22 cellular contexts compared by ENCODE assay signal in genomic region chr4:1841886-1842210, GRCh38. TPM values are rescaled to one million over a fixed set of nuclear protein-coding genes. Genes with fewer than 3 reads are reported as not detected.
DNase-seq lines count a peak whose midpoint lies in the region; ATAC-seq and TF ChIP-seq lines count a peak whose summit lies in the region.
"Had no signal": no experiment of that assay in that cellular context is flagged by ENCODE, and none has a peak within 500 bp of the region (broad histone marks: within the 10 kb centered on the region; RNA-seq: fewer than 3 reads in every experiment).

No MANE protein-coding gene starts in this region.

- CTCF ChIA-PET in activated CD4-positive, alpha-beta T cell treated with anti-CD3 and anti-CD28 coated beads, Interleukin-2, amount 10 ng/mL, durations not matched to agents 7 days and 5 days (lab: Charles Lee), result no interaction called here

- TF ChIP-seq CTCF in HFFc6 (IDR thresholded peaks at IDR 0.05) (no peak), endodermal cell (conservative IDR thresholded peaks at IDR 0.05) (no peak)

- 91 to 100% methylated on average over 5 to 9 of the region's 9 CpGs for WGBS in endodermal cell (ENCODE audit: insufficient coverage in 1 of 2, insufficient read length in 1 of 2), 2 experiments

- POLR2A ChIA-PET in activated CD4-positive, alpha-beta T cell treated with anti-CD3 and anti-CD28 coated beads, Interleukin-2, amount 10 ng/mL, durations not matched to agents 7 days and 5 days (lab: Charles Lee), result no interaction called here

- H3K36me3 ChIP-seq in endodermal cell (ENCODE audit: control insufficient read depth, insufficient read depth, low read length), result peaks cover 49% of the 10 kb centered on the region

- no peak overlapping the region for H3K9ac ChIP-seq in endodermal cell (ENCODE audit: extremely low read depth, low read length, poor library complexity, severe bottlenecking)

- H3K4me1 Mint-ChIP-seq in activated CD4-positive, alpha-beta T cell treated with anti-CD3 and anti-CD28 coated beads, Interleukin-2, amount 10 ng/mL, durations not matched to agents 7 days and 5 days, result peaks cover 22% of the 10 kb centered on the region
- H3K4me1 Mint-ChIP-seq in HFFc6 (ENCODE audit: low read depth), result peaks cover 30% of the 10 kb centered on the region
- H3K4me1 Mint-ChIP-seq in endodermal cell, result no peaks in the 10 kb centered on the region
- H3K4me1 Mint-ChIP-seq in stimulated activated effector memory CD8-positive, alpha-beta T cell treated with anti-CD3 and anti-CD28 coated beads, Interleukin-12 subunit alpha, Interleukin-12 subunit beta, amount 100 ng/mL, for 72 hours, result peaks cover 30% of the 10 kb centered on the region

- H3K27me3 ChIP-seq in endodermal cell (ENCODE audit: control insufficient read depth, insufficient read depth, low read length, poor library complexity, severe bottlenecking), result no peaks in the 10 kb centered on the region
- H3K27me3 ChIP-seq: Peyer's patch, SJCRH30 had no signal

- H3K9me3 ChIP-seq in endodermal cell (ENCODE audit: control insufficient read depth, low read length), result no peaks in the 10 kb centered on the region
- H3K9me3 ChIP-seq: Peyer's patch, SJCRH30 had no signal

- DNase-seq in activated CD4-positive, alpha-beta T cell treated with anti-CD3 and anti-CD28 coated beads, Interleukin-2, amount 10 ng/mL, durations not matched to agents 7 days and 5 days, result no peak
- no peak for DNase-seq in activated CD4-positive, alpha-beta T cell treated with anti-CD3 and anti-CD28 coated beads, Interleukin-2, amount 50 U/mL, for 4 hours
- DNase-seq in HFFc6 (no peak), endodermal cell (no peak), NCI-H1694 (lab: John Stamatoyannopoulos, UW) (no peak), UCSD-AML1 (lab: John Stamatoyannopoulos, UW; ENCODE audit: unreplicated experiment) (no peak), T-helper 1 cell (no peak)
- DNase-seq in stimulated activated effector memory CD8-positive, alpha-beta T cell treated with anti-CD3 and anti-CD28 coated beads, Interleukin-12 subunit alpha, Interleukin-12 subunit beta, amount 100 ng/mL, for 72 hours (ENCODE audit: low spot score in 2 of 2), result no peak
- DNase-seq: CD8-positive, alpha-beta memory T cell; MM.1S; NCI-H1048; NCI-H1417 treated with DMSO at 0.1 percent for 48 hours; NCI-H1930; NCI-H226; NCI-H510A treated with DMSO at 0.1 percent for 48 hours; NCI-H748 treated with DMSO at 0.1 percent for 48 hours; NK-92 treated with Interleukin-12 subunit alpha and Interleukin-12 subunit beta, amount 100 ng/mL, for 24 hours; Peyer's patch; SJCRH30 had no signal

- peak overlapping the region; percentile 11 for H3K27ac Mint-ChIP-seq in activated CD4-positive, alpha-beta T cell treated with anti-CD3 and anti-CD28 coated beads, Interleukin-2, amount 10 ng/mL, durations not matched to agents 7 days and 5 days
- peak overlapping the region; percentile 76; the same call in 1 of the 2 replicates for H3K27ac Mint-ChIP-seq in HFFc6
- peak overlapping the region; percentile 28 for H3K27ac Mint-ChIP-seq in endodermal cell
- H3K27ac Mint-ChIP-seq in stimulated activated effector memory CD8-positive, alpha-beta T cell treated with anti-CD3 and anti-CD28 coated beads, Interleukin-12 subunit alpha, Interleukin-12 subunit beta, amount 100 ng/mL, for 72 hours, result peak overlapping the region; percentile 48

- H3K36me3 Mint-ChIP-seq in activated CD4-positive, alpha-beta T cell treated with anti-CD3 and anti-CD28 coated beads, Interleukin-2, amount 10 ng/mL, durations not matched to agents 7 days and 5 days (ENCODE audit: low read depth), result peaks cover 36% of the 10 kb centered on the region
- H3K36me3 Mint-ChIP-seq in HFFc6 (ENCODE audit: low read depth) (peaks cover 16% of the 10 kb centered on the region), endodermal cell (ENCODE audit: low read depth) (peaks cover 57% of the 10 kb centered on the region)
- H3K36me3 Mint-ChIP-seq in stimulated activated effector memory CD8-positive, alpha-beta T cell treated with anti-CD3 and anti-CD28 coated beads, Interleukin-12 subunit alpha, Interleukin-12 subunit beta, amount 100 ng/mL, for 72 hours, result peaks cover 86% of the 10 kb centered on the region

- H3K4me1 ChIP-seq in endodermal cell (ENCODE audit: control insufficient read depth, insufficient read depth, low read length), result no peaks in the 10 kb centered on the region
- H3K4me1 ChIP-seq: Peyer's patch, SJCRH30 had no signal

- no peak overlapping the region for H3K4me3 Mint-ChIP-seq in activated CD4-positive, alpha-beta T cell treated with anti-CD3 and anti-CD28 coated beads, Interleukin-2, amount 10 ng/mL, durations not matched to agents 7 days and 5 days
- H3K4me3 Mint-ChIP-seq in HFFc6 (no peak overlapping the region), endodermal cell (no peak overlapping the region)
- H3K4me3 Mint-ChIP-seq in stimulated activated effector memory CD8-positive, alpha-beta T cell treated with anti-CD3 and anti-CD28 coated beads, Interleukin-12 subunit alpha, Interleukin-12 subunit beta, amount 100 ng/mL, for 72 hours, result no peak overlapping the region

- no peak overlapping the region for H3K27ac ChIP-seq in endodermal cell (ENCODE audit: low read depth, low read length)
- H3K27ac ChIP-seq: 22Rv1, C4-2B, Peyer's patch, SJCRH30 had no signal

- no peaks in the 10 kb centered on the region for H3K27me3 Mint-ChIP-seq in activated CD4-positive, alpha-beta T cell treated with anti-CD3 and anti-CD28 coated beads, Interleukin-2, amount 10 ng/mL, durations not matched to agents 7 days and 5 days
- H3K27me3 Mint-ChIP-seq in HFFc6 (ENCODE audit: insufficient read depth) (no peaks in the 10 kb centered on the region; the same call in 1 of the 2 replicates), endodermal cell (ENCODE audit: insufficient read depth) (no peaks in the 10 kb centered on the region)
- H3K27me3 Mint-ChIP-seq: CD8-positive, alpha-beta memory T cell had no signal

- H3K4me3 ChIP-seq in endodermal cell (ENCODE audit: low read length), result no peak overlapping the region
- H3K4me3 ChIP-seq: K562, Peyer's patch, SJCRH30 had no signal

- no peaks in the 10 kb centered on the region for H3K9me3 Mint-ChIP-seq in activated CD4-positive, alpha-beta T cell treated with anti-CD3 and anti-CD28 coated beads, Interleukin-2, amount 10 ng/mL, durations not matched to agents 7 days and 5 days
- H3K9me3 Mint-ChIP-seq in HFFc6 (no peaks in the 10 kb centered on the region), endodermal cell (no peaks in the 10 kb centered on the region)
- no peaks in the 10 kb centered on the region for H3K9me3 Mint-ChIP-seq in stimulated activated effector memory CD8-positive, alpha-beta T cell treated with anti-CD3 and anti-CD28 coated beads, Interleukin-12 subunit alpha, Interleukin-12 subunit beta, amount 100 ng/mL, for 72 hours
- H3K9me3 Mint-ChIP-seq: CD8-positive, alpha-beta memory T cell had no signal

- ATAC-seq in stimulated activated effector memory CD8-positive, alpha-beta T cell treated with anti-CD3 and anti-CD28 coated beads, Interleukin-12 subunit alpha, Interleukin-12 subunit beta, amount 100 ng/mL, for 72 hours, result no peak

RNA-seq across cellular contexts. Expression of gene LETM1, which starts 14.1 kb away (rescaled TPM):
- total RNA-seq in activated CD4-positive, alpha-beta T cell treated with anti-CD3 and anti-CD28 coated beads, Interleukin-2, amount 10 ng/mL, durations not matched to agents 7 days and 5 days, result 10 to 100 TPM; 40.7 to 49.5 TPM
- 10 to 100 TPM; 47.4 to 64.0 (median 53.3) TPM for total RNA-seq in HFFc6 (2021; fragmentation: NEBNext Ultra II Directional; extraction: Animal tissue kit (Norgen Biotek cat#: 25700))
- total RNA-seq in endodermal cell, result 10 to 100 TPM; 45.7 to 52.4 TPM
- polyA plus RNA-seq in endodermal cell (2013, experiment 1 of 2), result 22.3 TPM
- 22.7 TPM for polyA plus RNA-seq in endodermal cell (2013, experiment 2 of 2)

RNA-seq across cellular contexts. Expression of gene NSD2, which starts 29.3 kb away (rescaled TPM):
- total RNA-seq in activated CD4-positive, alpha-beta T cell treated with anti-CD3 and anti-CD28 coated beads, Interleukin-2, amount 10 ng/mL, durations not matched to agents 7 days and 5 days, result 100 to 1,000 TPM; 248 to 271 TPM
- 100 to 1,000 TPM in 4 of 6 experiments, 10 to 100 TPM in 2; 65.2 to 121 (median 109) TPM for total RNA-seq in HFFc6 (2021; fragmentation: NEBNext Ultra II Directional; extraction: Animal tissue kit (Norgen Biotek cat#: 25700))
- total RNA-seq in endodermal cell, result 100 to 1,000 TPM; 153 to 208 TPM
- polyA plus RNA-seq in endodermal cell (2013, experiment 1 of 2), result 137 TPM
- 132 TPM for polyA plus RNA-seq in endodermal cell (2013, experiment 2 of 2)

RNA-seq across cellular contexts. Expression of gene FGFR3, which starts 48.8 kb away (rescaled TPM):
- under 1 TPM; 0.25 to 0.27 TPM for total RNA-seq in activated CD4-positive, alpha-beta T cell treated with anti-CD3 and anti-CD28 coated beads, Interleukin-2, amount 10 ng/mL, durations not matched to agents 7 days and 5 days
- total RNA-seq in HFFc6 (2021; fragmentation: NEBNext Ultra II Directional; extraction: Animal tissue kit (Norgen Biotek cat#: 25700)), result 1 to 10 TPM in 1 of 6 experiments, under 1 TPM in 5; 0.59 to 1.6 (median 0.75) TPM
- 100 to 1,000 TPM; 107 to 125 TPM for total RNA-seq in endodermal cell
- polyA plus RNA-seq in endodermal cell (2013, experiment 1 of 2), result 86.3 TPM
- 66.7 TPM for polyA plus RNA-seq in endodermal cell (2013, experiment 2 of 2)
- polyA plus RNA-seq: CD8-positive, alpha-beta memory T cell had no signal

Comparison
In these comparisons a context has a peak if more than half of its experiments do, and no peak if none do; other contexts are left out.
1. H3K27ac Mint-ChIP-seq: peak in every context shown above with its lines; median percentile 76 in HFFc6; 48 in stimulated activated effector memory CD8-positive, alpha-beta T cell treated with anti-CD3 and anti-CD28 coated beads, Interleukin-12 subunit alpha, Interleukin-12 subunit beta, amount 100 ng/mL, for 72 hours; 28 in endodermal cell; 11 in activated CD4-positive, alpha-beta T cell treated with anti-CD3 and anti-CD28 coated beads, Interleukin-2, amount 10 ng/mL, durations not matched to agents 7 days and 5 days.
2. RNA of gene FGFR3, which starts 48.8 kb away (total RNA-seq): 107 to 125 TPM in endodermal cell; 0.59 to 1.6 TPM in HFFc6 and 0.25 to 0.27 TPM in activated CD4-positive, alpha-beta T cell treated with anti-CD3 and anti-CD28 coated beads, Interleukin-2, amount 10 ng/mL, durations not matched to agents 7 days and 5 days; every median in the first group is over 10 times any median in the second.